In the genomic region with DNA sequence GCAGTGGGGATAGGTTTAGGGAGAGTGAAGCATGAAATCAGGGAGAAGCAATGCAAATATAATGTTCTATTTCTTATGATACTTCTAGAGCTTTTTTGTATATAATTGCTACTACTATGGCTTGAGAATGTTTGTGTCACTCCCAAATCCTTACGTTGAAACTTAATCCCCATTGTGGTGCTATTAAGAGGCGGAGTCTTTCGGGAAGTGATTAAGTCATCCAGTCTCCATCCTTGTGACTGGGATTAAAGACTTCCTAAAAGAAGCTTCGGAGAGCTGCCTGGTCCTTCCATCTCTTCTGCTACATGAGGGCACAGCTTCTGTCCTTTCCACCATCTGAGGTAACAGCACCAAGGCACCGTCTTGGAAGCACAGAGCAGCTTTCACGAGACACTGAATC, we compare ENCODE assay signal across 29 cellular contexts.
"Had no signal": no experiment of that assay in that cellular context is flagged by ENCODE, and none has a peak within 500 bp of the region (broad histone marks: within the 10 kb centered on the region; RNA-seq: fewer than 3 reads in every experiment).

No MANE protein-coding gene starts in this region.

- H3K4me1 ChIP-seq: colonic mucosa, gastrocnemius medialis, left lung, pancreas, right lobe of liver, suprapubic skin, transverse colon, upper lobe of right lung, vagina had no signal

- H3K4me3 ChIP-seq: colonic mucosa, gastrocnemius medialis, hepatocyte, left lung, pancreas, right lobe of liver, suprapubic skin, transverse colon, upper lobe of right lung, vagina had no signal

- ATAC-seq: esophagus mucosa; gastrocnemius medialis; left cardiac atrium; left lung; naive thymus-derived CD4-positive, alpha-beta T cell; pancreas; right lobe of liver; stimulated activated naive B cell treated with anti-CD40 and anti-IgM and Interleukin-4, amounts not matched to agents 10 μg/mL and 1 μg/mL and 100 μg/mL, for 72 hours; stimulated activated naive CD8-positive, alpha-beta T cell treated with anti-CD3 and anti-CD28 coated beads, Interleukin-15, amount 100 ng/mL, for 72 hours; upper lobe of right lung had no signal

- H2AFZ ChIP-seq: hepatocyte had no signal

- H3K4me2 ChIP-seq: hepatocyte had no signal

- DNase-seq: colonic mucosa; effector CD8-positive, alpha-beta T cell; endodermal cell; foreskin fibroblast; gastrocnemius medialis; head of caudate nucleus; left cardiac atrium; left lung; mesendoderm; midbrain; naive thymus-derived CD4-positive, alpha-beta T cell; nephron progenitor cell; pancreas; retina; right lobe of liver; small intestine; stimulated activated CD4-positive, alpha-beta T cell treated with anti-CD3 and anti-CD28 coated beads, Interleukin-15, amount 100 ng/mL, for 24 hours; stimulated activated CD4-positive, alpha-beta T cell treated with anti-CD3 and anti-CD28 coated beads, Interleukin-2, amount 100 ng/mL, for 48 hours; stimulated activated naive B cell treated with anti-CD40 and anti-IgM and Interleukin-4, amounts not matched to agents 10 μg/mL and 1 μg/mL and 100 μg/mL, for 72 hours; stimulated activated naive CD8-positive, alpha-beta T cell treated with anti-CD3 and anti-CD28 coated beads, Interleukin-15, amount 100 ng/mL, for 72 hours; transverse colon; upper lobe of right lung had no signal

- H3K36me3 ChIP-seq: colonic mucosa, gastrocnemius medialis, left lung, neutrophil, pancreas, right lobe of liver, suprapubic skin, transverse colon, upper lobe of right lung, vagina had no signal

- FAIRE-seq: islet of Langerhans, pancreas, small intestine had no signal

- H3K27ac ChIP-seq: colonic mucosa, epithelial cell of prostate, gastrocnemius medialis, hepatocyte, left lung, neutrophil, pancreas, right lobe of liver, suprapubic skin, transverse colon, upper lobe of right lung, vagina had no signal

- H3K9me3 ChIP-seq: colonic mucosa, gastrocnemius medialis, left lung, neutrophil, pancreas, right lobe of liver, suprapubic skin, transverse colon, upper lobe of right lung, vagina had no signal

- H3K27me3 ChIP-seq: colonic mucosa, hepatocyte, neutrophil, pancreas, right lobe of liver, suprapubic skin, transverse colon, upper lobe of right lung, vagina had no signal
